ENCODE assay signal across 10 cellular contexts in the genomic region with DNA sequence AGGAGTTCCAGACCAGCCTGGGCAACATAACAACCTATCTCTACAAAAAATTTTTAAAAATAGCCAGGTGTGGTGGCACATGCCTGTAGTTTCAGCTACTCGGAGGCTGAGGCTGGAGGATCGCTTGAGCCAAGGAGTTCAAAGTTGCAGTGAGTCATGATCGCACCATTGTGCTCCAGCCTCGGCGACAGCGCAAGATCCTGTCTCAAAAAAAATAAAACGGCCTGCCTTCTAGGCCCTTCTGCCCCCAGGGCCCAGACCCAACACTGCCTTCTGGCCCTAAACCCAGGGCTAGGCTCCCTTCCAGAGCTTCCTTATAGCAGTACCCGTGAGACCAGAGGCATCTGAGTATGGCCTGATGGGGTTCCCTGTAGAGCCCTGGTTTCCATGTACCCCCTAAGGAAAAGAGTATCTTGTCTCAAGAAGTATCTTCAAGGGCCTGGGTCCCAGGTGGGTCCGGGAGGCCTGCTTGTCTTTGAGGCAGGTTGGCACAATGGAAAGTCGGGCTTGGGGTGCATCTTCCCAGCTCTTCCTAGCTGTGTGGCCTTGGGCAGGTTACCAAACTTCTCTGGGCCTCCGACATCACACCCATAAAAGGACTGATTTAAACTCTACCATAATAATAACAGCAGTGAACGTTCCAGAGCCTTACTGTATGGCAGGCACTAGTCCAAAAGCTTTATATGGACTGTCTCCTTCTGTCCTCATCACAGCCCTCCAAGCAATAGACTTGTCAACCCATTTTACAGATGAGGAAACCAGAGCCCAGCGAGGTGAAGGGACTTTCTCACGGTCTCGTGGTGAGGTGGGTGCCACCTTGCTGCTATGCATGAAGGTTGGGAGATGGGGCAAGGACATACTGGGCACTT. TPM values are rescaled to one million over a fixed set of nuclear protein-coding genes. Genes with fewer than 3 reads are reported as not detected.
A peak's percentile ranks its signal among the peaks of the same experiment; 100 is the strongest.
DNase-seq lines count a peak whose midpoint lies in the region; ATAC-seq, FAIRE-seq and TF ChIP-seq lines count a peak whose summit lies in the region.
"Had no signal": no experiment of that assay in that cellular context is flagged by ENCODE, and none has a peak within 500 bp of the region (broad histone marks: within the 10 kb centered on the region; RNA-seq: fewer than 3 reads in every experiment).

No MANE protein-coding gene starts in this region.

- no peak for FAIRE-seq in keratinocyte (lab: Jason Lieb, UNC)
- FAIRE-seq: colon had no signal

- peak overlapping the region; percentile 46 for H3K27ac Mint-ChIP-seq in activated CD8-positive, alpha-beta memory T cell treated with anti-CD3 and anti-CD28 coated beads, Interleukin-2, amount 10 ng/mL, durations not matched to agents 7 days and 5 days
- H3K27ac Mint-ChIP-seq: IgD-negative memory B cell had no signal

- intact Hi-C loops in transverse colon (cut with DNase I; ENCODE audit: low total_unique reads), result no loop called here

- peaks cover 66% of the 10 kb centered on the region for H3K79me2 ChIP-seq in keratinocyte (ENCODE audit: control insufficient read depth, insufficient read depth, low read length)

- H3K4me1 ChIP-seq in keratinocyte (ENCODE audit: control insufficient read depth, extremely low read depth, insufficient read depth, low read length) (peaks cover 63% of the 10 kb centered on the region), transverse colon (peaks cover 25 to 49% (median 33%) of the 10 kb centered on the region in 4 donors)

- peaks cover 19 to 43% of the 10 kb centered on the region in 2 experiments for H3K36me3 ChIP-seq in keratinocyte (ENCODE audit: control insufficient read depth in 2 of 2, extremely low read depth in 1 of 2, insufficient read depth in 2 of 2, low read length in 2 of 2)
- H3K36me3 ChIP-seq in transverse colon, result peaks cover 0 to 11% (median 0%) of the 10 kb centered on the region in 4 donors

- DNase-seq in activated CD8-positive, alpha-beta memory T cell treated with anti-CD3 and anti-CD28 coated beads, Interleukin-2, amount 10 ng/mL, durations not matched to agents 7 days and 5 days, result no peak
- DNase-seq in activated CD8-positive, alpha-beta memory T cell treated with anti-CD3 and anti-CD28 coated beads, Interleukin-2, amount 50 U/mL, for 48 hours, result no peak
- DNase-seq in keratinocyte (ENCODE audit: low read depth, low spot score) (no peak), transverse colon (no peak), NAMALWA (ENCODE audit: low spot score) (no peak)
- DNase-seq: stimulated activated CD4-positive, alpha-beta T cell treated with anti-CD3 and anti-CD28 coated beads, Interleukin-1b, Interleukin-23, amount 100 ng/mL, for 48 hours had no signal

- peak overlapping the region; percentile 30 for H3K9ac ChIP-seq in keratinocyte (ENCODE audit: control insufficient read depth, extremely low read depth, insufficient read depth, low read length)

- 70 to 78% methylated on average over 2 to 15 of the region's 15 CpGs for WGBS in transverse colon (ENCODE audit: low coverage in 1 of 2), 2 donors

- H3K27me3 Mint-ChIP-seq in activated CD8-positive, alpha-beta memory T cell treated with anti-CD3 and anti-CD28 coated beads, Interleukin-2, amount 10 ng/mL, durations not matched to agents 7 days and 5 days, result no peaks in the 10 kb centered on the region
- H3K27me3 Mint-ChIP-seq: IgD-negative memory B cell had no signal

- peaks cover 48% of the 10 kb centered on the region for H3K4me1 Mint-ChIP-seq in activated CD8-positive, alpha-beta memory T cell treated with anti-CD3 and anti-CD28 coated beads, Interleukin-2, amount 10 ng/mL, durations not matched to agents 7 days and 5 days

- no peaks in the 10 kb centered on the region for H3K9me3 ChIP-seq in keratinocyte (ENCODE audit: control insufficient read depth, low read depth, low read length)
- H3K9me3 ChIP-seq in transverse colon, result no peaks in the 10 kb centered on the region

- TF ChIP-seq CTCF in keratinocyte (optimal IDR thresholded peaks at IDR 0.05 in 1 of 3, IDR thresholded peaks at IDR 0.05 in 1 of 3, conservative IDR thresholded peaks at IDR 0.05 in 1 of 3; ENCODE audit: extremely low read depth in 1 of 3, insufficient read depth in 2 of 3, low read length in 3 of 3) (no peak), transverse colon (IDR thresholded peaks at IDR 0.05) (no peak)

- no peaks in the 10 kb centered on the region for H3K9me3 Mint-ChIP-seq in activated CD8-positive, alpha-beta memory T cell treated with anti-CD3 and anti-CD28 coated beads, Interleukin-2, amount 10 ng/mL, durations not matched to agents 7 days and 5 days (ENCODE audit: low read depth)
- H3K9me3 Mint-ChIP-seq: HFFc6, IgD-negative memory B cell had no signal

- peaks cover 27% of the 10 kb centered on the region for H3K36me3 Mint-ChIP-seq in activated CD8-positive, alpha-beta memory T cell treated with anti-CD3 and anti-CD28 coated beads, Interleukin-2, amount 10 ng/mL, durations not matched to agents 7 days and 5 days
- H3K36me3 Mint-ChIP-seq: IgD-negative memory B cell had no signal

- H3K27ac ChIP-seq in keratinocyte (ENCODE audit: control insufficient read depth, insufficient read depth, low read length) (peak overlapping the region; percentile 93), transverse colon (peak overlapping the region; percentile 84 to 87 (median 86))

- H4K20me1 ChIP-seq in keratinocyte (ENCODE audit: control insufficient read depth, extremely low read depth, insufficient read depth, low read length), result no peaks in the 10 kb centered on the region

- no peak for TF ChIP-seq EP300 in transverse colon (IDR thresholded peaks at IDR 0.05; ENCODE audit: low read depth)

- ATAC-seq in activated CD8-positive, alpha-beta memory T cell treated with anti-CD3 and anti-CD28 coated beads, Interleukin-2, amount 10 ng/mL, durations not matched to agents 7 days and 5 days, result no peak
- no peak for ATAC-seq in GM18870 (IDR thresholded peaks at IDR 0.05; ENCODE audit: unreplicated experiment)

- in situ Hi-C loops in transverse colon (cut with MboI; ENCODE audit: low pct_ligation_motif_present in 1 of 4, low pct_unique_long_range_greater_than_20kb in 1 of 4, low sequenced_read_pairs in 3 of 4), result no loop called here

- H3K9me1 ChIP-seq in keratinocyte (ENCODE audit: control insufficient read depth, extremely low read depth, insufficient read depth, low read length), result no peaks in the 10 kb centered on the region

- H3K4me2 ChIP-seq in keratinocyte (ENCODE audit: control insufficient read depth, extremely low read depth, insufficient read depth, low read depth, low read length), result no peak overlapping the region

- no peak overlapping the region for H3K4me3 ChIP-seq in keratinocyte (ENCODE audit: control insufficient read depth in 2 of 3, extremely low read depth in 1 of 3, insufficient read depth in 2 of 3, low read depth in 1 of 3, low read length in 3 of 3)
- H3K4me3 ChIP-seq in transverse colon, result no peak overlapping the region

- no peak overlapping the region for H2AFZ ChIP-seq in keratinocyte (ENCODE audit: control insufficient read depth, low read length)

- dilution Hi-C loops in keratinocyte (cut with MboI; ENCODE audit: extremely low pct_ligation_motif_present, low sequenced_read_pairs), result no loop called here

- no peak for TF ChIP-seq POLR2A in transverse colon (IDR thresholded peaks at IDR 0.05)

- H3K27me3 ChIP-seq in keratinocyte (ENCODE audit: control insufficient read depth, extremely low read depth, insufficient read depth, low read length) (no peaks in the 10 kb centered on the region), transverse colon (no peaks in the 10 kb centered on the region)

- no peak overlapping the region for H3K4me3 Mint-ChIP-seq in activated CD8-positive, alpha-beta memory T cell treated with anti-CD3 and anti-CD28 coated beads, Interleukin-2, amount 10 ng/mL, durations not matched to agents 7 days and 5 days
- H3K4me3 Mint-ChIP-seq: HFFc6, IgD-negative memory B cell had no signal

- CTCF ChIA-PET in activated CD8-positive, alpha-beta memory T cell treated with anti-CD3 and anti-CD28 coated beads, Interleukin-2, amount 10 ng/mL, durations not matched to agents 7 days and 5 days (lab: Charles Lee), result interaction anchor here (0.9 to 1.5 kb wide), 2 partner anchors 28 to 36 kb away, joined by 4 read pairs; no protein-coding TSS in a partner anchor

RNA-seq across cellular contexts. Expression of a gene that starts 9.7 kb away (rescaled TPM):
- total RNA-seq in activated CD8-positive, alpha-beta memory T cell treated with anti-CD3 and anti-CD28 coated beads, Interleukin-2, amount 10 ng/mL, durations not matched to agents 7 days and 5 days, result 10 to 100 TPM; 25.6 to 26.7 TPM
- 88.3 to 127 TPM (median 109 TPM) in 3 replicates for polyA plus RNA-seq in keratinocyte
- 51.1 TPM for polyA plus RNA-seq in keratinocyte (2011; ENCODE audit: low read depth)
- 77.7 and 119 TPM in 2 replicates for polyA plus RNA-seq in keratinocyte (2011; cell fraction: cytosol; rRNA removed)
- polyA plus RNA-seq in keratinocyte (2011; cell fraction: nucleus; rRNA removed), result 143 and 183 TPM in 2 replicates
- 109 and 130 TPM in 2 replicates for polyA plus RNA-seq in keratinocyte (2012; ENCODE audit: low replicate concordance)
- 154 to 426 TPM (median 169 TPM) in 3 replicates for polyA minus RNA-seq in keratinocyte
- 129 TPM for polyA minus RNA-seq in keratinocyte (2011; cell fraction: cytosol; rRNA and poly(A)+ RNA removed)
- polyA minus RNA-seq in keratinocyte (2011; cell fraction: nucleus; rRNA and poly(A)+ RNA removed), result 118 and 144 TPM in 2 replicates
- 100 to 1,000 TPM in 1 of 4 donors, 10 to 100 TPM in 3; 29.4 to 116 (median 35.5) TPM for total RNA-seq in transverse colon

RNA-seq across cellular contexts. Expression of a gene that starts 9.8 kb away (rescaled TPM):
- 10 to 100 TPM; 12.7 to 20.6 TPM for total RNA-seq in activated CD8-positive, alpha-beta memory T cell treated with anti-CD3 and anti-CD28 coated beads, Interleukin-2, amount 10 ng/mL, durations not matched to agents 7 days and 5 days
- 10.9 to 13.9 TPM (median 13.9 TPM) in 3 replicates for polyA plus RNA-seq in keratinocyte
- 0.94 TPM for polyA plus RNA-seq in keratinocyte (2011; ENCODE audit: low read depth)
- polyA plus RNA-seq in keratinocyte (2011; cell fraction: cytosol; rRNA removed), result 7.3 and 10.5 TPM in 2 replicates
- polyA plus RNA-seq in keratinocyte (2011; cell fraction: nucleus; rRNA removed), result 16.3 and 20.8 TPM in 2 replicates
- polyA plus RNA-seq in keratinocyte (2012; ENCODE audit: low replicate concordance), result 5.3 and 10.5 TPM in 2 replicates
- polyA minus RNA-seq in keratinocyte, result 6.9 to 19.5 TPM (median 10.4 TPM) in 3 replicates
- 9.8 TPM for polyA minus RNA-seq in keratinocyte (2011; cell fraction: cytosol; rRNA and poly(A)+ RNA removed)
- polyA minus RNA-seq in keratinocyte (2011; cell fraction: nucleus; rRNA and poly(A)+ RNA removed), result 4.2 and 5.6 TPM in 2 replicates
- total RNA-seq in transverse colon, result 1 to 10 TPM in 2 of 4 donors, not detected in 2; 1.6 to 3.5 TPM

RNA-seq across cellular contexts. Expression of a gene that starts 29.2 kb away (rescaled TPM):
- under 1 TPM; 0.47 to 0.63 TPM for total RNA-seq in activated CD8-positive, alpha-beta memory T cell treated with anti-CD3 and anti-CD28 coated beads, Interleukin-2, amount 10 ng/mL, durations not matched to agents 7 days and 5 days
- polyA plus RNA-seq in keratinocyte, result 4.6 to 5.2 TPM (median 4.7 TPM) in 3 replicates
- polyA plus RNA-seq in keratinocyte (2011; ENCODE audit: low read depth), result 1.3 TPM
- polyA plus RNA-seq in keratinocyte (2011; cell fraction: cytosol; rRNA removed), result 3.6 and 6.2 TPM in 2 replicates
- polyA plus RNA-seq in keratinocyte (2011; cell fraction: nucleus; rRNA removed), result 4.1 and 7.8 TPM in 2 replicates
- 4.0 and 6.0 TPM in 2 replicates for polyA plus RNA-seq in keratinocyte (2012; ENCODE audit: low replicate concordance)
- polyA minus RNA-seq in keratinocyte, result 4.2 to 5.9 TPM (median 4.5 TPM) in 3 replicates
- 4.0 TPM for polyA minus RNA-seq in keratinocyte (2011; cell fraction: cytosol; rRNA and poly(A)+ RNA removed)
- polyA minus RNA-seq in keratinocyte (2011; cell fraction: nucleus; rRNA and poly(A)+ RNA removed), result 2.0 and 2.9 TPM in 2 replicates
- total RNA-seq in transverse colon, result 10 to 100 TPM in 1 of 4 donors, 1 to 10 TPM in 3; 3.2 to 22.4 (median 5.5) TPM

RNA-seq across cellular contexts. Expression of a gene that starts 55.8 kb away (rescaled TPM):
- total RNA-seq in activated CD8-positive, alpha-beta memory T cell treated with anti-CD3 and anti-CD28 coated beads, Interleukin-2, amount 10 ng/mL, durations not matched to agents 7 days and 5 days, result 10 to 100 TPM in 1 of 2 experiments, 1 to 10 TPM in 1; 7.7 to 11.1 TPM
- 21.8 to 33.5 TPM (median 27.1 TPM) in 3 replicates for polyA plus RNA-seq in keratinocyte
- 3.1 TPM for polyA plus RNA-seq in keratinocyte (2011; ENCODE audit: low read depth)
- 12.1 and 12.4 TPM in 2 replicates for polyA plus RNA-seq in keratinocyte (2011; cell fraction: cytosol; rRNA removed)
- 38.8 and 40.3 TPM in 2 replicates for polyA plus RNA-seq in keratinocyte (2011; cell fraction: nucleus; rRNA removed)
- polyA plus RNA-seq in keratinocyte (2012; ENCODE audit: low replicate concordance), result 13.1 and 23.2 TPM in 2 replicates
- 40.4 to 52.8 TPM (median 50.8 TPM) in 3 replicates for polyA minus RNA-seq in keratinocyte
- polyA minus RNA-seq in keratinocyte (2011; cell fraction: cytosol; rRNA and poly(A)+ RNA removed), result 24.6 TPM
- polyA minus RNA-seq in keratinocyte (2011; cell fraction: nucleus; rRNA and poly(A)+ RNA removed), result 30.9 and 33.5 TPM in 2 replicates
- total RNA-seq in transverse colon, result 10 to 100 TPM in 3 of 4 donors, 1 to 10 TPM in 1; 9.2 to 20.6 (median 11.7) TPM

RNA-seq across cellular contexts. Expression of a gene that starts 55.9 kb away (rescaled TPM):
- 100 to 1,000 TPM in 1 of 2 experiments, 10 to 100 TPM in 1; 88.0 to 108 TPM for total RNA-seq in activated CD8-positive, alpha-beta memory T cell treated with anti-CD3 and anti-CD28 coated beads, Interleukin-2, amount 10 ng/mL, durations not matched to agents 7 days and 5 days
- 25.6 to 56.3 TPM (median 31.1 TPM) in 3 replicates for polyA plus RNA-seq in keratinocyte
- polyA plus RNA-seq in keratinocyte (2011; ENCODE audit: low read depth), result 19.4 TPM
- 26.2 and 29.1 TPM in 2 replicates for polyA plus RNA-seq in keratinocyte (2011; cell fraction: cytosol; rRNA removed)
- 67.0 and 73.7 TPM in 2 replicates for polyA plus RNA-seq in keratinocyte (2011; cell fraction: nucleus; rRNA removed)
- polyA plus RNA-seq in keratinocyte (2012; ENCODE audit: low replicate concordance), result 15.6 and 37.3 TPM in 2 replicates
- 92.5 to 239 TPM (median 127 TPM) in 3 replicates for polyA minus RNA-seq in keratinocyte
- 62.2 TPM for polyA minus RNA-seq in keratinocyte (2011; cell fraction: cytosol; rRNA and poly(A)+ RNA removed)
- polyA minus RNA-seq in keratinocyte (2011; cell fraction: nucleus; rRNA and poly(A)+ RNA removed), result 88.4 and 120 TPM in 2 replicates
- 10 to 100 TPM; 18.0 to 79.3 (median 38.4) TPM for total RNA-seq in transverse colon
